5 cellular contexts compared by ENCODE assay signal in genomic region chr6:137093183-137094069, GRCh38. TPM values are rescaled to one million over a fixed set of nuclear protein-coding genes. Genes with fewer than 3 reads are reported as not detected.
"Had no signal": no experiment of that assay in that cellular context is flagged by ENCODE, and none has a peak within 500 bp of the region (broad histone marks: within the 10 kb centered on the region; RNA-seq: fewer than 3 reads in every experiment).

No MANE protein-coding gene starts in this region.

- H3K27ac Mint-ChIP-seq: activated CD8-positive, alpha-beta memory T cell treated with anti-CD3 and anti-CD28 coated beads, Interleukin-2, amount 10 ng/mL, durations not matched to agents 7 days and 5 days; activated T-cell treated with anti-CD3 and anti-CD28 coated beads, Interleukin-2, amount 50 U/mL, for 24 hours; naive thymus-derived CD8-positive, alpha-beta T cell; WTC11 had no signal

- DNase-seq: lower lobe of right lung had no signal

- H3K4me3 Mint-ChIP-seq: activated CD8-positive, alpha-beta memory T cell treated with anti-CD3 and anti-CD28 coated beads, Interleukin-2, amount 10 ng/mL, durations not matched to agents 7 days and 5 days; activated T-cell treated with anti-CD3 and anti-CD28 coated beads, Interleukin-2, amount 50 U/mL, for 24 hours; naive thymus-derived CD8-positive, alpha-beta T cell; WTC11 had no signal

- H3K9me3 Mint-ChIP-seq: activated T-cell treated with anti-CD3 and anti-CD28 coated beads, Interleukin-2, amount 50 U/mL, for 24 hours; naive thymus-derived CD8-positive, alpha-beta T cell had no signal

- H3K36me3 Mint-ChIP-seq: activated CD8-positive, alpha-beta memory T cell treated with anti-CD3 and anti-CD28 coated beads, Interleukin-2, amount 10 ng/mL, durations not matched to agents 7 days and 5 days; naive thymus-derived CD8-positive, alpha-beta T cell; WTC11 had no signal

RNA-seq across cellular contexts. Expression of gene IL20RA, which starts 48.7 kb away (rescaled TPM):
- total RNA-seq: activated CD8-positive, alpha-beta memory T cell treated with anti-CD3 and anti-CD28 coated beads, Interleukin-2, amount 10 ng/mL, durations not matched to agents 7 days and 5 days; naive thymus-derived CD8-positive, alpha-beta T cell had no signal
- polyA plus RNA-seq: naive thymus-derived CD8-positive, alpha-beta T cell had no signal
